20 cellular contexts compared by ENCODE assay signal in the genomic region with DNA sequence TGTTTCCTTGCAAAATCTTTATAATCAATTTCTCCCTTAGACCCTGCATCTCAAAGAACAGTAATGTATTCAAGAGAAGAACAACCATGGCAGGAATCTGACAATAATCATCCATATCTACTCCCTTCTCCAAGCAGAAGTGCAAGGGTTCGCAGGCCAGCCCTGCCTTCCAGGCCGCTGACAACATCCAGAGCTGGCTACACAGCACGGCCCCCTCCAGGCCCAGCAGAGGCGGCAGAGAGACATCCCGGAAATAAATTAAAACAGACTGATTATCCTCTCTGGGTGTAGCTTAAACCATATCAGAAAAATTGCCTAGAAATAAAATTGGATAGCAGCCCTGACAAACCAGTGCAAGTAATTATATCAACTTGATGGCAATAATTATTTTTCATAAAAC.
DNase-seq lines count a peak whose midpoint lies in the region; FAIRE-seq and TF ChIP-seq lines count a peak whose summit lies in the region.
"Had no signal": no experiment of that assay in that cellular context is flagged by ENCODE, and none has a peak within 500 bp of the region (broad histone marks: within the 10 kb centered on the region; RNA-seq: fewer than 3 reads in every experiment).

No MANE protein-coding gene starts in this region.

- H3K4me1 ChIP-seq in GM23248 (ENCODE audit: insufficient read depth): 0 out of 2 replicates have a peak, but pooled peaks cover 8% of the 10 kb centered on the region

- FAIRE-seq in RCC 7860 (lab: Jason Lieb, UNC): no peak
- FAIRE-seq: GM12878, H1 had no signal

- no peak overlapping the region for H3K9ac ChIP-seq in GM23248
- H3K9ac ChIP-seq: BLaER1 treated with 17β-estradiol and CSF1 and Interleukin-3, amounts not matched to agents 10 nM and 100 nM had no signal

- 38 to 42% methylated on average over 5 of the region's 5 CpGs for WGBS in GM23248 (ENCODE audit: low coverage in 1 of 2, low lambda C conversion rate in 2 of 2, missing lambda C conversion rate in 2 of 2), 2 experiments

- intact Hi-C loops in posterior vena cava (cut with DNase I): no loop called here

- H3F3A ChIP-seq in GM23248 (ENCODE audit: insufficient read depth): peaks cover 7% of the 10 kb centered on the region

- in situ Hi-C loops in GM23248 (cut with MboI): no loop called here

- H3K27ac ChIP-seq in GM23248: no peak overlapping the region
- H3K27ac ChIP-seq: BLaER1 treated with 17β-estradiol and CSF1 and Interleukin-3, amounts not matched to agents 10 nM and 100 nM; SK-N-MC had no signal

- H4K20me1 ChIP-seq in GM23248 (ENCODE audit: insufficient read depth): no peaks in the 10 kb centered on the region
- H4K20me1 ChIP-seq: BLaER1 treated with 17β-estradiol and CSF1 and Interleukin-3, amounts not matched to agents 10 nM and 100 nM had no signal

- no peak overlapping the region for H2AFZ ChIP-seq in GM23248

- no peaks in the 10 kb centered on the region for H3K36me3 ChIP-seq in GM23248 (ENCODE audit: low read depth)
- H3K36me3 ChIP-seq: BLaER1 treated with 17β-estradiol and CSF1 and Interleukin-3, amounts not matched to agents 10 nM and 100 nM had no signal

- TF ChIP-seq CTCF in AG10803 (conservative IDR thresholded peaks at IDR 0.05; ENCODE audit: low read length) (peak; percentile 17; the same call in 1 of the 2 replicates), fibroblast of pulmonary artery (IDR thresholded peaks at IDR 0.05; ENCODE audit: low read length, missing control alignments) (peak; percentile 22), GM20000 (IDR thresholded peaks at IDR 0.05; ENCODE audit: extremely low read depth, missing control alignments) (no peak)

- no peak overlapping the region for H3K4me3 ChIP-seq in AG10803 (ENCODE audit: low read length)
- H3K4me3 ChIP-seq in GM23248: no peak overlapping the region
- no peak overlapping the region for H3K4me3 ChIP-seq in fibroblast of pulmonary artery (replicated peaks; ENCODE audit: low read depth, low read length)
- H3K4me3 ChIP-seq: BLaER1 treated with 17β-estradiol and CSF1 and Interleukin-3, amounts not matched to agents 10 nM and 100 nM; GM12878; SK-N-MC had no signal

- H3K9me3 ChIP-seq in GM23248 (ENCODE audit: low read depth): no peaks in the 10 kb centered on the region

- H3K27me3 ChIP-seq in GM23248 (replicated peaks; ENCODE audit: insufficient read depth): 0 out of 2 replicates have a peak, but pooled peaks cover under 1% of the 10 kb centered on the region
- H3K27me3 ChIP-seq: BLaER1 treated with 17β-estradiol and CSF1 and Interleukin-3, amounts not matched to agents 10 nM and 100 nM had no signal

- H3K4me2 ChIP-seq in GM23248 (ENCODE audit: unreplicated experiment): no peak overlapping the region
- H3K4me2 ChIP-seq: BLaER1 treated with 17β-estradiol and CSF1 and Interleukin-3, amounts not matched to agents 10 nM and 100 nM had no signal

- H3K79me2 ChIP-seq in GM23248 (ENCODE audit: insufficient read depth): no peaks in the 10 kb centered on the region

- DNase-seq in AG10803 (ENCODE audit: low read depth): no peak
- peak; percentile 11 for DNase-seq in GM23248
- no peak for DNase-seq in fibroblast of pulmonary artery (ENCODE audit: low read depth)
- DNase-seq in posterior vena cava (ENCODE audit: low spot score): peak; percentile 80
- DNase-seq in A172 (ENCODE audit: low spot score): no peak
- DNase-seq in RCC 7860 (ENCODE audit: low spot score): no peak
- DNase-seq in GM20000 (ENCODE audit: low spot score): no peak
- DNase-seq: Calu3; CD8-positive, alpha-beta T cell; KBM-7; NCI-H1105 treated with DMSO at 0.1 percent for 48 hours; NCI-H1694 treated with DMSO at 0.1 percent for 48 hours; NCI-H2107; NCI-H510A; NCI-H748 treated with DMSO at 0.1 percent for 48 hours; SHP77 had no signal

- no peaks in the 10 kb centered on the region for H3K9me2 ChIP-seq in GM23248 (ENCODE audit: insufficient read depth)

Comparison
In these comparisons a context has a peak if more than half of its experiments do, and no peak if none do; other contexts are left out.
1. DNase-seq: peak in GM23248 (single experiment) and posterior vena cava (single experiment); none in AG10803 (single experiment), fibroblast of pulmonary artery (single experiment), A172 (single experiment), RCC 7860 (single experiment) and GM20000 (single experiment).